1 cellular context compared by ENCODE assay signal in genomic region chr7:42924223-42924877, GRCh38.
TF ChIP-seq lines count a peak whose summit lies in the region.

No MANE protein-coding gene starts in this region.

TF ChIP-seq in HEK293T, 16 proteins besides CTCF, POLR2A, EP300 and RAD21:
- TF ChIP-seq, protein P1, sequence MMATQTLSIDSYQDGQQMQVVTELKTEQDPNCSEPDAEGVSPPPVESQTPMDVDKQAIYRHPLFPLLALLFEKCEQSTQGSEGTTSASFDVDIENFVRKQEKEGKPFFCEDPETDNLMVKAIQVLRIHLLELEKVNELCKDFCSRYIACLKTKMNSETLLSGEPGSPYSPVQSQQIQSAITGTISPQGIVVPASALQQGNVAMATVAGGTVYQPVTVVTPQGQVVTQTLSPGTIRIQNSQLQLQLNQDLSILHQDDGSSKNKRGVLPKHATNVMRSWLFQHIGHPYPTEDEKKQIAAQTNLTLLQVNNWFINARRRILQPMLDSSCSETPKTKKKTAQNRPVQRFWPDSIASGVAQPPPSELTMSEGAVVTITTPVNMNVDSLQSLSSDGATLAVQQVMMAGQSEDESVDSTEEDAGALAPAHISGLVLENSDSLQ (IDR thresholded peaks at IDR 0.05): no peak
- TF ChIP-seq ARNT (IDR thresholded peaks at IDR 0.05) (no peak), SP1 (IDR thresholded peaks at IDR 0.05) (no peak), L3MBTL2 (conservative IDR thresholded peaks at IDR 0.05) (no peak), HDGF (IDR thresholded peaks at IDR 0.05; ENCODE audit: borderline replicate concordance) (no peak), NFRKB (IDR thresholded peaks at IDR 0.05) (no peak), ZNF384 (IDR thresholded peaks at IDR 0.05) (no peak), TARDBP (IDR thresholded peaks at IDR 0.05) (no peak), FOXK2 (IDR thresholded peaks at IDR 0.05) (no peak), ELF4 (IDR thresholded peaks at IDR 0.05) (no peak), CTBP1 (IDR thresholded peaks at IDR 0.05; ENCODE audit: borderline replicate concordance) (no peak), BHLHE40 (IDR thresholded peaks at IDR 0.05; ENCODE audit: borderline replicate concordance) (no peak), FOXA1 (IDR thresholded peaks at IDR 0.05) (no peak), FOXM1 (IDR thresholded peaks at IDR 0.05; ENCODE audit: borderline replicate concordance) (no peak), LEF1 (IDR thresholded peaks at IDR 0.05; ENCODE audit: borderline replicate concordance) (no peak), SUZ12 (IDR thresholded peaks at IDR 0.05) (no peak)
